ENCODE assay signal across 21 cellular contexts in genomic region chr5:179840321-179840720, GRCh38. TPM values are rescaled to one million over a fixed set of nuclear protein-coding genes. Genes with fewer than 3 reads are reported as not detected.
DNase-seq lines count a peak whose midpoint lies in the region; ATAC-seq, FAIRE-seq and TF ChIP-seq lines count a peak whose summit lies in the region.
"Had no signal": no experiment of that assay in that cellular context is flagged by ENCODE, and none has a peak within 500 bp of the region (broad histone marks: within the 10 kb centered on the region; RNA-seq: fewer than 3 reads in every experiment).

No MANE protein-coding gene starts in this region.

- no peak for DNase-seq in activated T-cell treated with anti-CD3 and anti-CD28 coated beads, Interleukin-2, amount 50 U/mL, for 24 hours
- DNase-seq in activated T-cell treated with anti-CD3 and anti-CD28 coated beads, Interleukin-2, amount 50 U/mL, for 4 hours: no peak
- DNase-seq in HFFc6 (no peak), kidney (peak; percentile 29), posterior vena cava (ENCODE audit: low spot score) (peak; percentile 77), mucosa of gallbladder (ENCODE audit: low spot score) (no peak), cerebellum (ENCODE audit: low spot score) (no peak), erythroblast (lab: John Stamatoyannopoulos, UW) (no peak)
- DNase-seq: activated CD4-positive, alpha-beta T cell treated with anti-CD3 and anti-CD28 coated beads for 4 hours; activated effector memory CD4-positive, alpha-beta T cell treated with anti-CD3 and anti-CD28 coated beads, Interleukin-2, amount 50 U/mL, for 16 hours; amygdala; heart left ventricle; left cardiac atrium; NCI-H1092; NCI-H187 treated with DMSO at 0.1 percent for 48 hours; NCI-H774; stimulated activated CD4-positive, alpha-beta T cell treated with anti-CD3 and anti-CD28 coated beads, Interleukin-4, amount 100 ng/mL, for 4 hours had no signal

- peaks cover 0 to 9% of the 10 kb centered on the region in 2 donors for H3K4me1 ChIP-seq in kidney (ENCODE audit: control insufficient read depth in 1 of 2, insufficient read depth in 1 of 2, low read depth in 1 of 2, low read length in 2 of 2)

- no peak overlapping the region for H3K4me3 Mint-ChIP-seq in activated T-cell treated with anti-CD3 and anti-CD28 coated beads, Interleukin-2, amount 50 U/mL, for 24 hours
- H3K4me3 Mint-ChIP-seq in activated T-cell treated with anti-CD3 and anti-CD28 coated beads, Interleukin-2, amount 50 U/mL, for 4 hours: no peak overlapping the region
- H3K4me3 Mint-ChIP-seq in HFFc6: no peak overlapping the region; the same call in 1 of the 2 replicates

- H3K36me3 ChIP-seq in kidney (ENCODE audit: control insufficient read depth in 1 of 2, insufficient read depth in 2 of 2, low read length in 2 of 2): peaks cover 22 to 46% of the 10 kb centered on the region in 2 donors

- ATAC-seq in activated T-cell treated with anti-CD3 and anti-CD28 coated beads, Interleukin-2, amount 50 U/mL, for 4 hours: no peak

- no peak overlapping the region for H3K4me3 ChIP-seq in kidney (ENCODE audit: low read length in 2 of 2)
- H3K4me3 ChIP-seq: BLaER1, heart left ventricle, upper lobe of left lung had no signal

- peaks cover 85% of the 10 kb centered on the region for H3K36me3 Mint-ChIP-seq in activated T-cell treated with anti-CD3 and anti-CD28 coated beads, Interleukin-2, amount 50 U/mL, for 24 hours (ENCODE audit: low read depth)
- peaks cover 29% of the 10 kb centered on the region for H3K36me3 Mint-ChIP-seq in activated T-cell treated with anti-CD3 and anti-CD28 coated beads, Interleukin-2, amount 50 U/mL, for 4 hours (ENCODE audit: insufficient read depth)
- H3K36me3 Mint-ChIP-seq in HFFc6 (ENCODE audit: low read depth): peaks cover 44% of the 10 kb centered on the region

- intact Hi-C loops in kidney (cut with DNase I): no loop called here
- intact Hi-C loops in posterior vena cava (cut with DNase I): no loop called here

- peak overlapping the region; percentile 59 for H3K27ac Mint-ChIP-seq in activated T-cell treated with anti-CD3 and anti-CD28 coated beads, Interleukin-2, amount 50 U/mL, for 24 hours
- peak overlapping the region; percentile 38; the same call in 1 of the 2 replicates for H3K27ac Mint-ChIP-seq in HFFc6

- no peak for FAIRE-seq in kidney (lab: Jason Lieb, UNC)
- FAIRE-seq: GM12892 had no signal

- no peaks in the 10 kb centered on the region for H3K27me3 Mint-ChIP-seq in activated T-cell treated with anti-CD3 and anti-CD28 coated beads, Interleukin-2, amount 50 U/mL, for 24 hours
- no peaks in the 10 kb centered on the region for H3K27me3 Mint-ChIP-seq in activated T-cell treated with anti-CD3 and anti-CD28 coated beads, Interleukin-2, amount 50 U/mL, for 4 hours (ENCODE audit: low read depth)
- peaks cover 11% of the 10 kb centered on the region for H3K27me3 Mint-ChIP-seq in HFFc6 (ENCODE audit: insufficient read depth)

- TF ChIP-seq POLR2A in erythroblast (IDR thresholded peaks at IDR 0.05; ENCODE audit: low read length): no peak

- no peaks in the 10 kb centered on the region for H3K9me3 ChIP-seq in kidney (ENCODE audit: control insufficient read depth in 1 of 2, low read length in 2 of 2)
- H3K9me3 ChIP-seq: upper lobe of left lung had no signal

- H3K27ac ChIP-seq in kidney (ENCODE audit: low read depth in 2 of 2, low read length in 2 of 2): no peak overlapping the region
- H3K27ac ChIP-seq: BLaER1, upper lobe of left lung had no signal

- peaks cover 3% of the 10 kb centered on the region for H3K9me3 Mint-ChIP-seq in activated T-cell treated with anti-CD3 and anti-CD28 coated beads, Interleukin-2, amount 50 U/mL, for 24 hours
- peaks cover 5% of the 10 kb centered on the region for H3K9me3 Mint-ChIP-seq in activated T-cell treated with anti-CD3 and anti-CD28 coated beads, Interleukin-2, amount 50 U/mL, for 4 hours
- H3K9me3 Mint-ChIP-seq in HFFc6: peaks cover 13% of the 10 kb centered on the region

- H3K9ac ChIP-seq in kidney (ENCODE audit: low read length in 2 of 2): no peak overlapping the region
- H3K9ac ChIP-seq: BLaER1 had no signal

- no peak for TF ChIP-seq CTCF in HFFc6 (IDR thresholded peaks at IDR 0.05)
- TF ChIP-seq CTCF in kidney (IDR thresholded peaks at IDR 0.05; ENCODE audit: borderline replicate concordance, extremely low read depth, insufficient read depth): no peak

- H3K4me1 Mint-ChIP-seq in activated T-cell treated with anti-CD3 and anti-CD28 coated beads, Interleukin-2, amount 50 U/mL, for 24 hours (ENCODE audit: low read depth): peaks cover 19% of the 10 kb centered on the region
- peaks cover 20% of the 10 kb centered on the region for H3K4me1 Mint-ChIP-seq in activated T-cell treated with anti-CD3 and anti-CD28 coated beads, Interleukin-2, amount 50 U/mL, for 4 hours (ENCODE audit: low read depth)
- peaks cover 9% of the 10 kb centered on the region; the same call in 1 of the 2 replicates for H3K4me1 Mint-ChIP-seq in HFFc6 (ENCODE audit: low read depth)

RNA-seq across cellular contexts. Expression of gene MRNIP, which starts 18.3 kb away (rescaled TPM):
- total RNA-seq in activated T-cell treated with anti-CD3 and anti-CD28 coated beads, Interleukin-2, amount 50 U/mL, for 4 hours: 10 to 100 TPM; 14.9 to 16.1 (median 16.0) TPM
- 10 to 100 TPM in 3 of 6 experiments, 1 to 10 TPM in 3; 8.2 to 13.5 (median 9.9) TPM for total RNA-seq in HFFc6 (2021; fragmentation: NEBNext Ultra II Directional; extraction: Animal tissue kit (Norgen Biotek cat#: 25700))
- total RNA-seq in kidney: 36.6 TPM
- 25.3 TPM for polyA plus RNA-seq in kidney (ENCODE audit: insufficient read depth, low read depth, low replicate concordance)
- total RNA-seq in posterior vena cava: 10 to 100 TPM; 17.3 to 20.1 TPM
- total RNA-seq in mucosa of gallbladder: 38.6 TPM
- 33.9 TPM for total RNA-seq in cerebellum

RNA-seq across cellular contexts. Expression of gene SQSTM1, which starts 19.6 kb away (rescaled TPM):
- total RNA-seq in activated T-cell treated with anti-CD3 and anti-CD28 coated beads, Interleukin-2, amount 50 U/mL, for 4 hours: 100 to 1,000 TPM; 109 to 141 (median 111) TPM
- 100 to 1,000 TPM; 188 to 282 (median 280) TPM for total RNA-seq in HFFc6 (2021; fragmentation: NEBNext Ultra II Directional; extraction: Animal tissue kit (Norgen Biotek cat#: 25700))
- total RNA-seq in kidney (249 TPM), posterior vena cava (100 to 1,000 TPM; 245 to 333 TPM), mucosa of gallbladder (711 TPM), cerebellum (53.8 TPM)
- polyA plus RNA-seq in kidney (ENCODE audit: insufficient read depth, low read depth, low replicate concordance): 309 TPM

RNA-seq across cellular contexts. Expression of gene MGAT4B, which starts 33.7 kb away (rescaled TPM):
- 10 to 100 TPM; 43.6 to 63.7 (median 54.5) TPM for total RNA-seq in activated T-cell treated with anti-CD3 and anti-CD28 coated beads, Interleukin-2, amount 50 U/mL, for 4 hours
- total RNA-seq in HFFc6 (2021; fragmentation: NEBNext Ultra II Directional; extraction: Animal tissue kit (Norgen Biotek cat#: 25700)): 100 to 1,000 TPM; 129 to 166 (median 148) TPM
- total RNA-seq in kidney (174 TPM), posterior vena cava (10 to 100 TPM; 54.6 to 62.8 TPM), mucosa of gallbladder (272 TPM), cerebellum (56.1 TPM)
- 79.4 TPM for polyA plus RNA-seq in kidney (ENCODE audit: insufficient read depth, low read depth, low replicate concordance)

RNA-seq across cellular contexts. Expression of gene LTC4S, which starts 46.5 kb away (rescaled TPM):
- total RNA-seq in activated T-cell treated with anti-CD3 and anti-CD28 coated beads, Interleukin-2, amount 50 U/mL, for 4 hours: 1 to 10 TPM in 1 of 3 donors, under 1 TPM in 2; 0.37 to 2.3 (median 0.61) TPM
- total RNA-seq in HFFc6 (2021; fragmentation: NEBNext Ultra II Directional; extraction: Animal tissue kit (Norgen Biotek cat#: 25700)): not detected
- total RNA-seq in kidney (30.6 TPM), posterior vena cava (10 to 100 TPM; 19.7 to 20.3 TPM), mucosa of gallbladder (26.0 TPM), cerebellum (2.7 TPM)
- 20.1 TPM for polyA plus RNA-seq in kidney (ENCODE audit: insufficient read depth, low read depth, low replicate concordance)
- total RNA-seq: LHCN-M2 had no signal

Comparison
In these comparisons a context has a peak if more than half of its experiments do, and no peak if none do; other contexts are left out.
1. DNase-seq: peak in kidney (single experiment) and posterior vena cava (single experiment); none in activated T-cell treated with anti-CD3 and anti-CD28 coated beads, Interleukin-2, amount 50 U/mL, for 24 hours (single experiment), activated T-cell treated with anti-CD3 and anti-CD28 coated beads, Interleukin-2, amount 50 U/mL, for 4 hours (single experiment), HFFc6 (single experiment), mucosa of gallbladder (single experiment), cerebellum (single experiment) and erythroblast (0 of 2).